10 cellular contexts compared by ENCODE assay signal in the genomic region with DNA sequence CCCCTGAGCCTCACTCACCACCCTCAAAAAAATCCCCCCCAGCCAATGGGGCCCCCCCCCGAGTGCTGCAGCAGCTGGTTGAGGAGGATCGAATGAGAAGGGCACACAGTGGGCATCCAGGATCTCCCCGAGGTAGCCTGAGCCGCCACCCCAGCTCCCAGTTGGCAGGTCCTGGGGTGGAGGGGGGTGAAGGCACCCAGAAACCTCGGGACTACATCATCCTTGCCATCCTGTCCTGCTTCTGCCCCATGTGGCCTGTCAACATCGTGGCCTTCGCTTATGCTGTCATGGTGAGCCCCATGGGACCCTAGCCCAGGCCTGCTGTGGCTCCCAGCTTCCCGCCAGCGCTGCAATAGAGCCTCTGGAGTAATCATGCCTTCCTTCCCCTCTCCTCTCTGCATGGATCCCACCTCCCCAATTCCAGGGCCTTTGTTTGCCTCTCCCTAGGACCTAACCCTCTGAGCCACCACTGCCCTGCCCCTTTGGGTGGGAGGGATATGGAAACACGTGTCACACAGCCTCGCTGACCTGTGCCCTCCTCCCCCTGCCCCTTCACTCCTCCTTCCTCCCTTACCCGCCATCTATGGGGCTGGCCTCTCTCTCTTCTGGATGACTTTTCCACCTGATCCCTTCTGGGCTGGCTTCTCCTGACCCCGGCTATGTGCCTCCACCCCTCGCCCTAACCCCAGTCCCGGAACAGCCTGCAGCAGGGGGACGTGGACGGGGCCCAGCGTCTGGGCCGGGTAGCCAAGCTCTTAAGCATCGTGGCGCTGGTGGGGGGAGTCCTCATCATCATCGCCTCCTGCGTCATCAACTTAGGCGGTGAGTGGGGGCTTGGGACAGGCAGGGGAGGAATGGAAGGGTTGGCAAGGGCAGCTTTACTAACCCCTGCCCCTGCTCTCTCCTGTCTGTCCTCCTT. TPM values are rescaled to one million over a fixed set of nuclear protein-coding genes. Genes with fewer than 3 reads are reported as not detected.
DNase-seq lines count a peak whose midpoint lies in the region; ATAC-seq and TF ChIP-seq lines count a peak whose summit lies in the region.
"Had no signal": no experiment of that assay in that cellular context is flagged by ENCODE, and none has a peak within 500 bp of the region (broad histone marks: within the 10 kb centered on the region; RNA-seq: fewer than 3 reads in every experiment).

No MANE protein-coding gene starts in this region.

- peak overlapping the region; percentile 83 for H3K4me3 ChIP-seq in BLaER1
- peak overlapping the region; percentile 89; the same call in 1 of the 2 replicates for H3K4me3 ChIP-seq in HUES48 (ENCODE audit: low read depth, low read length)
- H3K4me3 ChIP-seq in psoas muscle = no peak overlapping the region

- peak overlapping the region; percentile 2 for H3K27ac Mint-ChIP-seq in dendritic cell treated with granulocyte-macrophage colony-stimulating factor and Interleukin-4, amounts not matched to agents 40 ng/mL and 50 ng/mL, for 4 days
- H3K27ac Mint-ChIP-seq in nephron progenitor cell = no peak overlapping the region

- WGBS in psoas muscle, 3 donors = 80 to 84% (median 83%) methylated on average over 23 to 24 of the region's 24 CpGs

- H3K4me2 ChIP-seq in BLaER1 = peak overlapping the region; percentile 99

- H3K27ac ChIP-seq in BLaER1 = peak overlapping the region; percentile 86
- peak overlapping the region; percentile 65 for H3K27ac ChIP-seq in HUES48 (ENCODE audit: low read depth, low read length)
- no peak overlapping the region for H3K27ac ChIP-seq in psoas muscle

- TF ChIP-seq CTCF in nephron progenitor cell (IDR thresholded peaks at IDR 0.05) (no peak), psoas muscle (IDR thresholded peaks at IDR 0.05) (no peak)

- H3K36me3 ChIP-seq in BLaER1 (peaks cover 29% of the 10 kb centered on the region), HUES48 (ENCODE audit: control insufficient read depth, insufficient read depth, low read length) (peaks cover 26% of the 10 kb centered on the region), psoas muscle (ENCODE audit: insufficient read depth in 1 of 2, low read depth in 1 of 2) (peaks cover 0 to 28% of the 10 kb centered on the region in 2 donors)

- peaks cover 78% of the 10 kb centered on the region for H3K4me1 ChIP-seq in BLaER1
- peaks cover 39% of the 10 kb centered on the region for H3K4me1 ChIP-seq in HUES48 (ENCODE audit: control insufficient read depth, insufficient read depth, low read length)
- peaks cover 40% of the 10 kb centered on the region for H3K4me1 ChIP-seq in psoas muscle

- H3K27me3 Mint-ChIP-seq in dendritic cell treated with granulocyte-macrophage colony-stimulating factor and Interleukin-4, amounts not matched to agents 40 ng/mL and 50 ng/mL, for 4 days = peaks cover 36% of the 10 kb centered on the region
- no peaks in the 10 kb centered on the region for H3K27me3 Mint-ChIP-seq in nephron progenitor cell (ENCODE audit: low read depth, poor library complexity)

- peaks cover 45% of the 10 kb centered on the region for H4K20me1 ChIP-seq in BLaER1

- H3K36me3 Mint-ChIP-seq in dendritic cell treated with granulocyte-macrophage colony-stimulating factor and Interleukin-4, amounts not matched to agents 40 ng/mL and 50 ng/mL, for 4 days (ENCODE audit: low read depth) = peaks cover 51% of the 10 kb centered on the region
- H3K36me3 Mint-ChIP-seq in nephron progenitor cell (ENCODE audit: low read depth) = peaks cover 11% of the 10 kb centered on the region

- no peaks in the 10 kb centered on the region for H3K27me3 ChIP-seq in BLaER1
- H3K27me3 ChIP-seq in HUES48 (ENCODE audit: control insufficient read depth, insufficient read depth, low read length) = no peaks in the 10 kb centered on the region
- H3K27me3 ChIP-seq in psoas muscle (ENCODE audit: insufficient read depth in 3 of 3, low read length in 2 of 3) = no peaks in the 10 kb centered on the region

- no peaks in the 10 kb centered on the region for H3K9me3 Mint-ChIP-seq in dendritic cell treated with granulocyte-macrophage colony-stimulating factor and Interleukin-4, amounts not matched to agents 40 ng/mL and 50 ng/mL, for 4 days
- no peaks in the 10 kb centered on the region for H3K9me3 Mint-ChIP-seq in nephron progenitor cell

- H3K4me3 Mint-ChIP-seq in dendritic cell treated with granulocyte-macrophage colony-stimulating factor and Interleukin-4, amounts not matched to agents 40 ng/mL and 50 ng/mL, for 4 days = no peak overlapping the region
- peak overlapping the region; percentile 93 for H3K4me3 Mint-ChIP-seq in nephron progenitor cell

- intact Hi-C loops in dendritic cell treated with granulocyte-macrophage colony-stimulating factor and Interleukin-4, amounts not matched to agents 40 ng/mL and 50 ng/mL, for 4 days (cut with micrococcal nuclease) = loop anchor here (10.0 kb wide), 2 partner anchors 161 to 169 kb away; a partner anchor contains a TSS
- intact Hi-C loops in sciatic nerve (cut with DNase I) (no loop called here), psoas muscle (cut with DNase I) (no loop called here)

- ATAC-seq in sciatic nerve (no peak), HG03439 (IDR thresholded peaks at IDR 0.05; ENCODE audit: unreplicated experiment) (no peak), psoas muscle (no peak)

- DNase-seq in nephron progenitor cell = peak; percentile 18
- DNase-seq in KG1 (lab: John Stamatoyannopoulos, UW) = no peak
- no peak for DNase-seq in sciatic nerve (ENCODE audit: low spot score)
- no peak for DNase-seq in psoas muscle
- DNase-seq: NCI-H187 had no signal

- H3K4me1 Mint-ChIP-seq in dendritic cell treated with granulocyte-macrophage colony-stimulating factor and Interleukin-4, amounts not matched to agents 40 ng/mL and 50 ng/mL, for 4 days (ENCODE audit: low read depth) = peaks cover 80% of the 10 kb centered on the region
- peaks cover 90% of the 10 kb centered on the region for H3K4me1 Mint-ChIP-seq in nephron progenitor cell

- H3K9ac ChIP-seq in BLaER1 (peak overlapping the region; percentile 98), HUES48 (ENCODE audit: low read depth, low read length) (no peak overlapping the region)

- no peaks in the 10 kb centered on the region for H3K9me3 ChIP-seq in BLaER1
- H3K9me3 ChIP-seq in HUES48 (ENCODE audit: control insufficient read depth, insufficient read depth, low read length) = no peaks in the 10 kb centered on the region
- no peaks in the 10 kb centered on the region for H3K9me3 ChIP-seq in psoas muscle

RNA-seq across cellular contexts. Expression of a gene that starts 1.9 kb away (rescaled TPM):
- 26.3 TPM for total RNA-seq in sciatic nerve
- total RNA-seq in psoas muscle = 1 to 10 TPM in 1 of 4 donors, under 1 TPM in 3; 0.22 to 1.8 (median 0.75) TPM
- under 1 TPM; 0.17 to 0.44 (median 0.18) TPM for polyA plus RNA-seq in psoas muscle
- total RNA-seq: SK-MEL-5 had no signal

RNA-seq across cellular contexts. Expression of a gene that starts 2.0 kb away (rescaled TPM):
- total RNA-seq in sciatic nerve (29.7 TPM), psoas muscle (10 to 100 TPM in 3 of 4 donors, 1 to 10 TPM in 1; 9.4 to 14.2 (median 11.0) TPM)
- polyA plus RNA-seq in psoas muscle = 10 to 100 TPM; 19.8 to 36.8 (median 35.5) TPM

RNA-seq across cellular contexts. Expression of a gene that starts 6.4 kb away (rescaled TPM):
- total RNA-seq in sciatic nerve (123 TPM), psoas muscle (10 to 100 TPM; 27.9 to 75.9 (median 51.6) TPM)
- polyA plus RNA-seq in psoas muscle = 10 to 100 TPM; 17.6 to 34.3 (median 34.1) TPM

RNA-seq across cellular contexts. Expression of a gene that starts 7.6 kb away (rescaled TPM):
- total RNA-seq in sciatic nerve = 123 TPM
- 100 to 1,000 TPM; 112 to 161 (median 125) TPM for total RNA-seq in psoas muscle
- 100 to 1,000 TPM in 2 of 3 donors, 10 to 100 TPM in 1; 94.9 to 193 (median 131) TPM for polyA plus RNA-seq in psoas muscle

RNA-seq across cellular contexts. Expression of a gene that starts 23.4 kb away (rescaled TPM):
- 16.9 TPM for total RNA-seq in sciatic nerve
- total RNA-seq in psoas muscle = 10 to 100 TPM; 12.6 to 23.8 (median 14.3) TPM
- 10 to 100 TPM; 13.4 to 15.5 (median 15.5) TPM for polyA plus RNA-seq in psoas muscle
